Comparison of ENCODE assay signal across 1 cellular context in the genomic region with DNA sequence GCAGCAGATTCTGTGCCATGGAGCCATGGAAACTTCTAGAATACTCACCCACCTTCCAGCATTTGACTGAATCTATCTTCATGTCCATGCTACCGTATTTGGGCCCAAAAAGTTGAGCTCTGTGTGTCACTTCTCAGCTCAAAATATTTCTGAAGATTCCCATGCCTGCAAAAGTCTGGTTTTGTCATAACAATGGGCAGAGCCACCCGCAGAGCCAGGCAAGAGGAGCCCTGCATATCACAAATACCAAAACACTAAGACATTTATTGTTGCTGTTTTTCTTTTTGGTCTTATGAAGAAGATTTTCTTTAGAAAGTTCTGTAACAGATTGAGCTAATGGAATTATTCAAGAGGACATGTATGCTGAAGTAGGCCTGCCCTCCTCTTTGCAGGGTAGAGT.
TF ChIP-seq lines count a peak whose summit lies in the region.

No MANE protein-coding gene starts in this region.

TF ChIP-seq in IMR-90, 13 proteins besides CTCF, POLR2A, EP300 and RAD21 (continued from another document):
- no peak for TF ChIP-seq MXI1 (IDR thresholded peaks at IDR 0.05; ENCODE audit: borderline replicate concordance, low read depth, low read length)
- TF ChIP-seq, protein P1, sequence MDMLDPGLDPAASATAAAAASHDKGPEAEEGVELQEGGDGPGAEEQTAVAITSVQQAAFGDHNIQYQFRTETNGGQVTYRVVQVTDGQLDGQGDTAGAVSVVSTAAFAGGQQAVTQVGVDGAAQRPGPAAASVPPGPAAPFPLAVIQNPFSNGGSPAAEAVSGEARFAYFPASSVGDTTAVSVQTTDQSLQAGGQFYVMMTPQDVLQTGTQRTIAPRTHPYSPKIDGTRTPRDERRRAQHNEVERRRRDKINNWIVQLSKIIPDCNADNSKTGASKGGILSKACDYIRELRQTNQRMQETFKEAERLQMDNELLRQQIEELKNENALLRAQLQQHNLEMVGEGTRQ (IDR thresholded peaks at IDR 0.05; ENCODE audit: low read depth, low read length) = no peak
- TF ChIP-seq BHLHE40 (IDR thresholded peaks at IDR 0.05; ENCODE audit: low read depth, low read length) = no peak
- TF ChIP-seq SMC3 (IDR thresholded peaks at IDR 0.05; ENCODE audit: low read depth, low read length) = no peak
- no peak for TF ChIP-seq ELK1 (IDR thresholded peaks at IDR 0.05; ENCODE audit: borderline replicate concordance, low read depth, low read length)
- no peak for TF ChIP-seq MAFK (IDR thresholded peaks at IDR 0.05; ENCODE audit: low read depth, low read length)
